8 cellular contexts compared by ENCODE assay signal in genomic region chr19:39413269-39413902, GRCh38. TPM values are rescaled to one million over a fixed set of nuclear protein-coding genes. Genes with fewer than 3 reads are reported as not detected.
A peak's percentile ranks its signal among the peaks of the same experiment; 100 is the strongest.
DNase-seq lines count a peak whose midpoint lies in the region; ATAC-seq and TF ChIP-seq lines count a peak whose summit lies in the region.

No MANE protein-coding gene starts in this region.

- H3K27ac Mint-ChIP-seq in CD8-positive, alpha-beta T cell, result peak overlapping the region; percentile 96
- peak overlapping the region; percentile 88 for H3K27ac Mint-ChIP-seq in activated CD4-positive, alpha-beta memory T cell treated with anti-CD3 and anti-CD28 coated beads for 36 hours

- H3K9me3 ChIP-seq in CD8-positive, alpha-beta T cell (ENCODE audit: low read length), result no peaks in the 10 kb centered on the region
- H3K9me3 ChIP-seq in Karpas-422 (ENCODE audit: low read length) (no peaks in the 10 kb centered on the region), neural cell (ENCODE audit: low read length) (no peaks in the 10 kb centered on the region)

- peak overlapping the region; percentile 95 for H3K4me3 ChIP-seq in CD8-positive, alpha-beta T cell (ENCODE audit: low read depth, low read length)
- H3K4me3 ChIP-seq in Karpas-422 (ENCODE audit: low read length) (peak overlapping the region; percentile 88), fibroblast of mammary gland (ENCODE audit: control insufficient read depth, low read depth, low read length) (peak overlapping the region; percentile 86), neural cell (ENCODE audit: low read length) (peak overlapping the region; percentile 89)

- H3K36me3 ChIP-seq in CD8-positive, alpha-beta T cell (ENCODE audit: insufficient read depth, low read length), result peaks cover 5% of the 10 kb centered on the region
- H3K36me3 ChIP-seq in Karpas-422 (ENCODE audit: insufficient read depth, low read length) (no peaks in the 10 kb centered on the region), neural cell (ENCODE audit: insufficient read depth, low read length) (no peaks in the 10 kb centered on the region)

- ATAC-seq in CD8-positive, alpha-beta T cell, result no peak
- ATAC-seq in GM18858 (IDR thresholded peaks at IDR 0.05; ENCODE audit: unreplicated experiment), result no peak
- ATAC-seq in HG02610 (IDR thresholded peaks at IDR 0.05; ENCODE audit: unreplicated experiment), result no peak

- intact Hi-C loops in CD8-positive, alpha-beta T cell (cut with DNase I, micrococcal nuclease), result loop anchor here (5.0 to 10.0 kb wide), 3 partner anchors 201 to 341 kb away; partner anchors contain the start of gene PAK4 (in 1 of the 2)
- intact Hi-C loops in activated CD4-positive, alpha-beta memory T cell treated with anti-CD3 and anti-CD28 coated beads for 36 hours (cut with micrococcal nuclease), result loop anchor here (5.0 kb wide), 1 partner anchor 201 kb away; no protein-coding TSS in a partner anchor

- CTCF ChIA-PET in CD8-positive, alpha-beta T cell (lab: Charles Lee), result interaction anchor here (2.0 to 3.6 kb wide), 2 partner anchors 10 to 15 kb away, joined by 5 to 19 read pairs; no protein-coding TSS in a partner anchor
- CTCF ChIA-PET in activated CD4-positive, alpha-beta memory T cell treated with anti-CD3 and anti-CD28 coated beads for 36 hours (lab: Charles Lee), result interaction anchor here (0.6 to 1.7 kb wide), 2 partner anchors 16 to 117 kb away, joined by 3 to 7 read pairs; no protein-coding TSS in a partner anchor

- DNase-seq in CD8-positive, alpha-beta T cell, result peak in 3 of 7 experiments; percentile 33 to 52 (median 41)
- DNase-seq in Karpas-422, result peak; percentile 76
- DNase-seq in activated CD4-positive, alpha-beta memory T cell treated with anti-CD3 and anti-CD28 coated beads for 36 hours, result peak; percentile 47
- peak; percentile 65 for DNase-seq in fibroblast of mammary gland (ENCODE audit: low read depth)
- DNase-seq in RPMI8226, result no peak

- H3K9ac ChIP-seq in Karpas-422 (ENCODE audit: low read length) (peak overlapping the region; percentile 91), neural cell (ENCODE audit: low read length) (peak overlapping the region; percentile 100)

- no peak for TF ChIP-seq CTCF in CD8-positive, alpha-beta T cell (IDR thresholded peaks at IDR 0.05)
- TF ChIP-seq CTCF in fibroblast of mammary gland (conservative IDR thresholded peaks at IDR 0.05; ENCODE audit: control insufficient read depth, insufficient read depth, low read depth, low read length) (no peak), neural cell (IDR thresholded peaks at IDR 0.05; ENCODE audit: poor library complexity, severe bottlenecking) (no peak)

- H3K9me3 Mint-ChIP-seq in CD8-positive, alpha-beta T cell, result no peaks in the 10 kb centered on the region
- no peaks in the 10 kb centered on the region for H3K9me3 Mint-ChIP-seq in activated CD4-positive, alpha-beta memory T cell treated with anti-CD3 and anti-CD28 coated beads for 36 hours

- no peaks in the 10 kb centered on the region for H3K27me3 ChIP-seq in CD8-positive, alpha-beta T cell (ENCODE audit: insufficient read depth, low read length)
- H3K27me3 ChIP-seq in Karpas-422 (ENCODE audit: low read length), result no peaks in the 10 kb centered on the region
- H3K27me3 ChIP-seq in neural cell (ENCODE audit: insufficient read depth, low read depth, low read length), result peaks cover 23% of the 10 kb centered on the region

- H3K27me3 Mint-ChIP-seq in CD8-positive, alpha-beta T cell (ENCODE audit: low read depth), result no peaks in the 10 kb centered on the region
- H3K27me3 Mint-ChIP-seq in activated CD4-positive, alpha-beta memory T cell treated with anti-CD3 and anti-CD28 coated beads for 36 hours, result peaks cover 3% of the 10 kb centered on the region

- H4K20me1 ChIP-seq in Karpas-422 (ENCODE audit: insufficient read depth, low read depth, low read length) (peaks cover 5% of the 10 kb centered on the region; the same call in 1 of the 2 replicates), neural cell (ENCODE audit: insufficient read depth) (no peaks in the 10 kb centered on the region)

- H3F3A ChIP-seq in neural cell (ENCODE audit: insufficient read depth, low read length, poor library complexity, severe bottlenecking), result no peaks in the 10 kb centered on the region

- peaks cover 26% of the 10 kb centered on the region for H3K4me1 ChIP-seq in CD8-positive, alpha-beta T cell (ENCODE audit: insufficient read depth, low read length)
- H3K4me1 ChIP-seq in Karpas-422 (ENCODE audit: low read length), result peaks cover 44% of the 10 kb centered on the region

- peak overlapping the region; percentile 89 for H3K4me3 Mint-ChIP-seq in CD8-positive, alpha-beta T cell
- H3K4me3 Mint-ChIP-seq in activated CD4-positive, alpha-beta memory T cell treated with anti-CD3 and anti-CD28 coated beads for 36 hours, result peak overlapping the region; percentile 84

- H3K9me2 ChIP-seq in Karpas-422 (replicated peaks; ENCODE audit: insufficient read depth, low read length) (no peaks in the 10 kb centered on the region), neural cell (ENCODE audit: insufficient read depth, low read length) (no peaks in the 10 kb centered on the region)

- POLR2A ChIA-PET in CD8-positive, alpha-beta T cell (lab: Charles Lee), result interaction anchor here (1.0 to 2.2 kb wide), 2 partner anchors 16 to 22 kb away, joined by 3 to 13 read pairs; partner anchors contain the start of gene RPS16
- POLR2A ChIA-PET in activated CD4-positive, alpha-beta memory T cell treated with anti-CD3 and anti-CD28 coated beads for 36 hours (lab: Charles Lee), result interaction anchor here (0.6 to 1.6 kb wide), 4 partner anchors 12 to 78 kb away, joined by 3 to 7 read pairs (median 4); partner anchors contain the start of gene RPS16

- TF ChIP-seq RAD21 in neural cell (conservative IDR thresholded peaks at IDR 0.05), result no peak

- H3K79me2 ChIP-seq in Karpas-422 (ENCODE audit: low read length) (peaks cover 16% of the 10 kb centered on the region), neural cell (replicated peaks; ENCODE audit: insufficient read depth, low read length) (peaks cover 27% of the 10 kb centered on the region)

- H2AFZ ChIP-seq in Karpas-422 (ENCODE audit: low read length), result peak overlapping the region; percentile 66
- peak overlapping the region; percentile 73 for H2AFZ ChIP-seq in neural cell (ENCODE audit: low read depth, low read length)

- H3K4me1 Mint-ChIP-seq in CD8-positive, alpha-beta T cell (ENCODE audit: low read depth), result peaks cover 33% of the 10 kb centered on the region
- peaks cover 34% of the 10 kb centered on the region for H3K4me1 Mint-ChIP-seq in activated CD4-positive, alpha-beta memory T cell treated with anti-CD3 and anti-CD28 coated beads for 36 hours (ENCODE audit: low read depth)

- peaks cover 29% of the 10 kb centered on the region for H3K36me3 Mint-ChIP-seq in CD8-positive, alpha-beta T cell
- H3K36me3 Mint-ChIP-seq in activated CD4-positive, alpha-beta memory T cell treated with anti-CD3 and anti-CD28 coated beads for 36 hours, result peaks cover 25% of the 10 kb centered on the region

- no peak for TF ChIP-seq EP300 in neural cell (conservative IDR thresholded peaks at IDR 0.05; ENCODE audit: poor library complexity, severe bottlenecking)

- peak overlapping the region; percentile 76 for H3K27ac ChIP-seq in CD8-positive, alpha-beta T cell (ENCODE audit: low read depth, low read length)
- peak overlapping the region; percentile 85 for H3K27ac ChIP-seq in Karpas-422 (ENCODE audit: low read length)
- peak overlapping the region; percentile 99 for H3K27ac ChIP-seq in neural cell (ENCODE audit: low read length)

- peak overlapping the region; percentile 89 for H3K4me2 ChIP-seq in Karpas-422 (ENCODE audit: low read depth, low read length, poor library complexity, severe bottlenecking)
- H3K4me2 ChIP-seq in neural cell (ENCODE audit: low read length), result peak overlapping the region; percentile 97

TF ChIP-seq in neural cell, 6 proteins besides CTCF, POLR2A, EP300 and RAD21 (continues in another document):
- peak; percentile 83 for TF ChIP-seq POLR2AphosphoS5 (IDR thresholded peaks at IDR 0.05)

RNA-seq across cellular contexts. Expression of gene PLEKHG2, which starts 0.9 kb away (rescaled TPM):
- total RNA-seq in CD8-positive, alpha-beta T cell, result 10 to 100 TPM; 54.8 to 69.0 TPM
- 19.0 and 22.2 TPM in 2 replicates for total RNA-seq in Karpas-422 (2014; rRNA removed; shearing (Covaris generic); ENCODE audit: low replicate concordance)
- total RNA-seq in activated CD4-positive, alpha-beta memory T cell treated with anti-CD3 and anti-CD28 coated beads for 36 hours, result 10 to 100 TPM; 74.9 to 80.6 TPM
- 14.3 and 23.2 TPM in 2 replicates for polyA plus RNA-seq in neural cell
- 52.1 and 58.4 TPM in 2 replicates for polyA minus RNA-seq in neural cell

RNA-seq across cellular contexts. Expression of gene ZFP36, which starts 6.7 kb away (rescaled TPM):
- 1,000 to 10,000 TPM; 1,672 to 1,779 TPM for total RNA-seq in CD8-positive, alpha-beta T cell
- 10.3 and 16.3 TPM in 2 replicates for total RNA-seq in Karpas-422 (2014; rRNA removed; shearing (Covaris generic); ENCODE audit: low replicate concordance)
- total RNA-seq in activated CD4-positive, alpha-beta memory T cell treated with anti-CD3 and anti-CD28 coated beads for 36 hours, result 100 to 1,000 TPM; 104 to 118 TPM
- 0.34 TPM in 1 of 2 replicates, not detected in the other for polyA plus RNA-seq in neural cell
- polyA minus RNA-seq in neural cell, result 0.24 and 0.35 TPM in 2 replicates

RNA-seq across cellular contexts. Expression of gene MED29, which starts 22.2 kb away (rescaled TPM):
- 10 to 100 TPM; 45.9 to 55.1 TPM for total RNA-seq in CD8-positive, alpha-beta T cell
- total RNA-seq in Karpas-422 (2014; rRNA removed; shearing (Covaris generic); ENCODE audit: low replicate concordance), result 18.1 and 18.6 TPM in 2 replicates
- 10 to 100 TPM; 22.2 to 26.9 TPM for total RNA-seq in activated CD4-positive, alpha-beta memory T cell treated with anti-CD3 and anti-CD28 coated beads for 36 hours
- polyA plus RNA-seq in neural cell, result 39.5 and 52.1 TPM in 2 replicates
- 23.4 and 28.2 TPM in 2 replicates for polyA minus RNA-seq in neural cell

RNA-seq across cellular contexts. Expression of gene RPS16, which starts 22.4 kb away (rescaled TPM):
- total RNA-seq in CD8-positive, alpha-beta T cell, result 1,000 to 10,000 TPM; 4,439 to 4,447 TPM
- 378 and 758 TPM in 2 replicates for total RNA-seq in Karpas-422 (2014; rRNA removed; shearing (Covaris generic); ENCODE audit: low replicate concordance)
- total RNA-seq in activated CD4-positive, alpha-beta memory T cell treated with anti-CD3 and anti-CD28 coated beads for 36 hours, result 1,000 to 10,000 TPM; 3,682 to 3,746 TPM
- 22.6 and 31.0 TPM in 2 replicates for polyA plus RNA-seq in neural cell
- 24.6 and 24.7 TPM in 2 replicates for polyA minus RNA-seq in neural cell

RNA-seq across cellular contexts. Expression of gene PAF1, which starts 22.5 kb away (rescaled TPM):
- total RNA-seq in CD8-positive, alpha-beta T cell, result 100 to 1,000 TPM; 109 to 117 TPM
- 25.3 and 26.7 TPM in 2 replicates for total RNA-seq in Karpas-422 (2014; rRNA removed; shearing (Covaris generic); ENCODE audit: low replicate concordance)
- total RNA-seq in activated CD4-positive, alpha-beta memory T cell treated with anti-CD3 and anti-CD28 coated beads for 36 hours, result 10 to 100 TPM; 41.6 to 43.8 TPM
- 37.3 and 67.2 TPM in 2 replicates for polyA plus RNA-seq in neural cell
- 31.1 and 35.8 TPM in 2 replicates for polyA minus RNA-seq in neural cell

Comparison
In these comparisons a context has a peak if more than half of its experiments do, and no peak if none do; other contexts are left out.
1. RNA of gene ZFP36, which starts 6.7 kb away (total RNA-seq): 1,672 to 1,779 TPM in CD8-positive, alpha-beta T cell; 104 to 118 TPM in activated CD4-positive, alpha-beta memory T cell treated with anti-CD3 and anti-CD28 coated beads for 36 hours and 10.3 to 16.3 TPM in Karpas-422; every median in the first group is over 10 times any median in the second.
2. Peak in every context shown above with its lines, with median percentiles within 50 percentile points of each other: H3K27ac ChIP-seq and H3K4me3 ChIP-seq.